Comparison of ENCODE assay signal across 29 cellular contexts in the genomic region with DNA sequence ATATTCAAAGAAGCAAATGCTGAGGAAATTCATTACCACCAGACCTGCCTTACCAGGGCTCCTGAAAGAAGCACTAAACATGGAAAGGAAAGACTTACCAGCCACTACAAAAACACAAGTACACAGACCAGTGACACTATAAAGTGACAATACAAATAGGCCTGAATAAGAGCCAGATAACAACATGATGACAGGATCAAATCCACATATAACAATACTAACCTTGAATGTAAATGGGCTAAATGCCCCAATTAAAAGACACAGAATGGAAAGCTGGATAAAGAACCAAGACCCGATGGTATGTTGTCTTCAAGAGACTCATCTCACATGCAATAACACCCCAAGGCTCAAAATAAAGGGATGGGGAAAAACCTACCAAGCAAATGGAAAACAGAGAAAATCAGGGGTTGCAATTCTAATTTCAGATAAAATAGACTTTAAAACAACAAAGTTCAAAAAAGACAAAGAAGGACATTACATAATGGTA.
DNase-seq lines count a peak whose midpoint lies in the region; ATAC-seq and TF ChIP-seq lines count a peak whose summit lies in the region.
"Had no signal": no experiment of that assay in that cellular context is flagged by ENCODE, and none has a peak within 500 bp of the region (broad histone marks: within the 10 kb centered on the region; RNA-seq: fewer than 3 reads in every experiment).

No MANE protein-coding gene starts in this region.

- H3K9me3 ChIP-seq in HEK293 (ENCODE audit: control insufficient read depth, insufficient read depth, low read depth, low read length) = no peaks in the 10 kb centered on the region
- H3K9me3 ChIP-seq: A549, BE2C had no signal

- H3K27me3 Mint-ChIP-seq in WTC11 (ENCODE audit: low read depth) = no peaks in the 10 kb centered on the region; the same call in 1 of the 2 replicates
- H3K27me3 Mint-ChIP-seq: B cell; CD4-positive, CD25-positive, alpha-beta regulatory T cell had no signal

- H3K36me3 ChIP-seq in HEK293 (ENCODE audit: control insufficient read depth in 2 of 2, insufficient read depth in 1 of 2, low read length in 2 of 2) = peaks cover 0 to 11% of the 10 kb centered on the region in 2 experiments; a peak in 1 of 3 replicates
- H3K36me3 ChIP-seq: BE2C; BLaER1; BLaER1 treated with 17β-estradiol and CSF1 and Interleukin-3, amounts not matched to agents 10 nM and 100 nM had no signal

- no peak for TF ChIP-seq CTCF in HEK293 (tag by site-specific recombination; IDR thresholded peaks at IDR 0.05)
- no peak for TF ChIP-seq CTCF in WTC11 (IDR thresholded peaks at IDR 0.05)

- ATAC-seq in WTC11 = no peak
- ATAC-seq: A549; CD8-positive, alpha-beta T cell had no signal

- no peak for DNase-seq in WTC11 (ENCODE audit: low spot score)
- DNase-seq: 8988T; ACHN; AML-193; BE2C; C1 segment of cervical spinal cord; Caco-2; Calu3; CD4-positive, alpha-beta memory T cell; CD4-positive, alpha-beta T cell; CD4-positive, CD25-positive, alpha-beta regulatory T cell; CD8-positive, alpha-beta memory T cell; CD8-positive, alpha-beta T cell; COR-L47; DMS 273 treated with DMSO at 0.1 percent for 48 hours; DMS153; DMS53; DMS79; DMS79 treated with DMSO at 0.1 percent for 48 hours; DND-41; EL had no signal

- peaks cover 8% of the 10 kb centered on the region; the same call in 1 of the 2 replicates for H3K36me3 Mint-ChIP-seq in WTC11
- H3K36me3 Mint-ChIP-seq: CD14-positive monocyte; CD4-positive, alpha-beta memory T cell; CD4-positive, CD25-positive, alpha-beta regulatory T cell; CD8-positive, alpha-beta memory T cell; CD8-positive, alpha-beta T cell had no signal

- no peak overlapping the region for H3K27ac Mint-ChIP-seq in WTC11
- H3K27ac Mint-ChIP-seq: B cell; CD14-positive monocyte; CD4-positive, alpha-beta memory T cell; CD4-positive, alpha-beta T cell; CD4-positive, CD25-positive, alpha-beta regulatory T cell; CD8-positive, alpha-beta memory T cell; CD8-positive, alpha-beta T cell had no signal

- peaks cover 17% of the 10 kb centered on the region for H3K9me3 Mint-ChIP-seq in WTC11
- H3K9me3 Mint-ChIP-seq: CD8-positive, alpha-beta T cell had no signal

- no peak overlapping the region for H3K27ac ChIP-seq in HEK293 (ENCODE audit: extremely low read depth, low read depth, low read length)
- H3K27ac ChIP-seq: 22Rv1; A549; BLaER1; BLaER1 treated with 17β-estradiol and CSF1 and Interleukin-3, amounts not matched to agents 10 nM and 100 nM; C4-2B had no signal

- H3K4me1 Mint-ChIP-seq in WTC11 = no peaks in the 10 kb centered on the region
- H3K4me1 Mint-ChIP-seq: B cell; CD14-positive monocyte; CD4-positive, alpha-beta memory T cell; CD4-positive, CD25-positive, alpha-beta regulatory T cell; CD8-positive, alpha-beta memory T cell had no signal

- no peak overlapping the region for H3K4me3 ChIP-seq in HEK293 (ENCODE audit: low read depth, low read length)
- H3K4me3 ChIP-seq: A549; BLaER1; BLaER1 treated with 17β-estradiol and CSF1 and Interleukin-3, amounts not matched to agents 10 nM and 100 nM had no signal

- no peaks in the 10 kb centered on the region for H3K4me1 ChIP-seq in HEK293 (ENCODE audit: control insufficient read depth, insufficient read depth, low read length)
- H3K4me1 ChIP-seq: A549; BE2C; BLaER1; BLaER1 treated with 17β-estradiol and CSF1 and Interleukin-3, amounts not matched to agents 10 nM and 100 nM; Caco-2 had no signal

- no peak overlapping the region for H3K4me3 Mint-ChIP-seq in WTC11
- H3K4me3 Mint-ChIP-seq: B cell; CD14-positive monocyte; CD4-positive, alpha-beta memory T cell; CD4-positive, alpha-beta T cell; CD4-positive, CD25-positive, alpha-beta regulatory T cell; CD8-positive, alpha-beta memory T cell; CD8-positive, alpha-beta T cell had no signal

- CTCF ChIA-PET in HEK293 (lab: Yijun Ruan, JAX) (interaction anchor here (0.6 to 0.7 kb wide), 2 partner anchors 37 to 66 kb away, joined by 3 to 4 read pairs; no protein-coding TSS in a partner anchor), WTC11 (lab: Charles Lee) (no interaction called here)

- POLR2A ChIA-PET in HEK293 (lab: Yijun Ruan, JAX) = no interaction called here
- POLR2A ChIA-PET in WTC11 (lab: Charles Lee) = no interaction called here

TF ChIP-seq in HEK293, 187 proteins besides CTCF, POLR2A, EP300 and RAD21:
- TF ChIP-seq ZNF558 (tag by site-specific recombination; IDR thresholded peaks at IDR 0.05) = peak; percentile 93
- no peak for TF ChIP-seq GLIS2 (tag by site-specific recombination; IDR thresholded peaks at IDR 0.05)
- TF ChIP-seq SETDB1 (IDR thresholded peaks at IDR 0.05; ENCODE audit: insufficient read length, low read length) = peak; percentile 90
- peak; percentile 83 for TF ChIP-seq ZNF529 (tag by site-specific recombination; IDR thresholded peaks at IDR 0.05; ENCODE audit: insufficient replicate concordance)

TF ChIP-seq in WTC11, 78 proteins besides CTCF, POLR2A, EP300 and RAD21:
- TF ChIP-seq ZNF232 (CRISPR knock-in tag; IDR thresholded peaks at IDR 0.05) (no peak), ZNF416 (CRISPR knock-in tag; IDR thresholded peaks at IDR 0.05) (no peak), KAT7 (CRISPR knock-in tag; IDR thresholded peaks at IDR 0.05; ENCODE audit: borderline replicate concordance) (no peak)
TF ChIP-seq in WTC11: peak in this region for 0.
